ENCODE assay signal across 11 cellular contexts in genomic region chr2:32977228-32977758, GRCh38. TPM values are rescaled to one million over a fixed set of nuclear protein-coding genes. Genes with fewer than 3 reads are reported as not detected.
A peak's percentile ranks its signal among the peaks of the same experiment; 100 is the strongest.
DNase-seq lines count a peak whose midpoint lies in the region; ATAC-seq and TF ChIP-seq lines count a peak whose summit lies in the region.
"Had no signal": no experiment of that assay in that cellular context is flagged by ENCODE, and none has a peak within 500 bp of the region (broad histone marks: within the 10 kb centered on the region; RNA-seq: fewer than 3 reads in every experiment).

No MANE protein-coding gene starts in this region.

- 60% methylated on average over 5 of the region's 6 CpGs for WGBS in esophagus muscularis mucosa

- no peak overlapping the region for H3K27ac ChIP-seq in esophagus muscularis mucosa (replicated peaks in 1 of 4)
- H3K27ac ChIP-seq: SK-N-MC had no signal

- H3K4me3 ChIP-seq in esophagus muscularis mucosa: no peak overlapping the region
- H3K4me3 ChIP-seq: GM12878, SK-N-MC had no signal

- no peaks in the 10 kb centered on the region for H3K27me3 ChIP-seq in esophagus muscularis mucosa

- no peak for TF ChIP-seq CTCF in esophagus muscularis mucosa (IDR thresholded peaks at IDR 0.05)

- no peak for ATAC-seq in HG03025 (IDR thresholded peaks at IDR 0.05; ENCODE audit: low FRiP score, unreplicated experiment)
- no peak for ATAC-seq in HG03460 (IDR thresholded peaks at IDR 0.05; ENCODE audit: unreplicated experiment)
- ATAC-seq: GM12878 had no signal

- H3K4me1 ChIP-seq in esophagus muscularis mucosa: peaks cover 0 to 21% (median 18%) of the 10 kb centered on the region in 4 donors

- TF ChIP-seq EP300 in esophagus muscularis mucosa (IDR thresholded peaks at IDR 0.05): no peak

- H3K36me3 ChIP-seq in esophagus muscularis mucosa: no peaks in the 10 kb centered on the region

- no peaks in the 10 kb centered on the region for H3K9me3 ChIP-seq in esophagus muscularis mucosa

- no peak for TF ChIP-seq POLR2A in esophagus muscularis mucosa (IDR thresholded peaks at IDR 0.05; ENCODE audit: low read depth)

- DNase-seq in ELF-1 (ENCODE audit: low read depth, low spot score): peak; percentile 11
- DNase-seq in NCI-H446 (lab: John Stamatoyannopoulos, UW): peak; percentile 4 to 53
- peak; percentile 82 for DNase-seq in esophagus muscularis mucosa (ENCODE audit: extremely low spot score)
- DNase-seq in lung microvascular endothelial cell (ENCODE audit: low read depth in 2 of 2): peak; percentile 14 to 58
- DNase-seq in germinal center (ENCODE audit: low spot score): no peak
- no peak for DNase-seq in occipital lobe (lab: John Stamatoyannopoulos, UW)
- DNase-seq: CD4-positive, alpha-beta memory T cell had no signal

- intact Hi-C loops in esophagus muscularis mucosa (cut with DNase I): no loop called here

RNA-seq across cellular contexts. Expression of gene LTBP1, which starts 30.5 kb away (rescaled TPM):
- total RNA-seq in esophagus muscularis mucosa: 100 to 1,000 TPM; 254 to 465 (median 368) TPM
- 21.6 and 36.1 TPM in 2 replicates for total RNA-seq in lung microvascular endothelial cell
- total RNA-seq in occipital lobe: 25.6 TPM

Comparison
In these comparisons a context has a peak if more than half of its experiments do, and no peak if none do; other contexts are left out.
1. DNase-seq: peak in ELF-1 (single experiment), NCI-H446 (2 of 2), esophagus muscularis mucosa (single experiment) and lung microvascular endothelial cell (2 of 2); none in germinal center (single experiment) and occipital lobe (single experiment).